In the genomic region with DNA sequence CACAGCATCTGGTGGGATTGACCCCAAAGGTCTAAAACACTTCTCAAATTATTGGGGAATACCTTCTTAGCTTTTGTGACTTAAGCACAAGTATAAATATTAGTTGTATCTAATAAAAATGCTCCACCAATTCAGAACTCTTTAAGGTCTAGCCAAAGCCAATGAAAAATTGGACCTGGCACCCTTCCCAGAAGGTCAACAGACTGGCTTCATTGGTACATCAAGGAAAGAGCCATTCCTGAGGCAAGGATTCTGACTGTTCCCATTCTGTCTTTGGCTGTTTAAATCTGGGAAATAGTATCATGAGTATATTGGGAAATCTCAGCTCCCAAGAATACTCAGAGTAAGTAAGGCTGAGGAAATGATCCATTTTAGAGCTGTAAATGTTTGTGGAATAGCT, we compare ENCODE assay signal across 32 cellular contexts.
"Had no signal": no experiment of that assay in that cellular context is flagged by ENCODE, and none has a peak within 500 bp of the region (broad histone marks: within the 10 kb centered on the region; RNA-seq: fewer than 3 reads in every experiment).

No MANE protein-coding gene starts in this region.

- DNase-seq: activated CD4-positive, alpha-beta memory T cell treated with anti-CD3 and anti-CD28 coated beads for 36 hours; activated CD4-positive, alpha-beta T cell treated with anti-CD3 and anti-CD28 coated beads, Interleukin-2, amount 10 ng/mL, durations not matched to agents 24 days and 14 days; activated CD4-positive, CD25-positive, alpha-beta regulatory T cell treated with anti-CD3 and anti-CD28 coated beads, Interleukin-2, amount 50 U/mL, for 72 hours; activated CD8-positive, alpha-beta memory T cell treated with anti-CD3 and anti-CD28 coated beads, Interleukin-2, amount 50 U/mL, for 4 hours; activated gamma-delta T cell; activated naive CD4-positive, alpha-beta T cell treated with anti-CD3 and anti-CD28 coated beads, Interleukin-2, amount 50 U/mL, for 16 hours; activated T-cell treated with anti-CD3 and anti-CD28 coated beads, Interleukin-2, amount 50 U/mL, for 24 hours; amygdala; effector CD8-positive, alpha-beta T cell; esophagus squamous epithelium; foreskin melanocyte; heart right ventricle; kidney glomerular epithelial cell; left lung; lower lobe of right lung; mesendoderm; mucosa of descending colon; retina; sigmoid colon; small intestine; stimulated activated CD4-positive, alpha-beta T cell treated with anti-CD3 and anti-CD28 coated beads, Interleukin-4, amount 100 ng/mL, for 4 hours; stimulated activated CD8-positive, alpha-beta memory T cell treated with anti-CD3 and anti-CD28 coated beads, Interleukin-4, amount 100 ng/mL, for 48 hours; stimulated activated naive CD8-positive, alpha-beta T cell treated with anti-CD3 and anti-CD28 coated beads, Interleukin-15, amount 100 ng/mL, for 72 hours; T-helper 9 cell; upper lobe of left lung had no signal

- ATAC-seq: heart right ventricle; left lung; lower lobe of right lung; mucosa of descending colon; natural killer cell treated with Interleukin-12 subunit alpha and Interleukin-12 subunit beta and Interleukin-15 and Interleukin-18, amount 100 ng/mL, for 72 hours; stimulated activated memory B cell treated with anti-CD40 and anti-IgM and Interleukin-4, amounts not matched to agents 10 μg/mL and 1 μg/mL and 100 μg/mL, for 72 hours; stimulated activated naive CD8-positive, alpha-beta T cell treated with anti-CD3 and anti-CD28 coated beads, Interleukin-15, amount 100 ng/mL, for 72 hours had no signal

- FAIRE-seq: colon, endometrium, small intestine, TTC549 had no signal

- H3K27ac ChIP-seq: epithelial cell of prostate, esophagus squamous epithelium, heart right ventricle, left lung, lower lobe of right lung, sigmoid colon, upper lobe of left lung, vagina had no signal
